In genomic region chr3:44845528-44846520, GRCh38 we compare ENCODE assay signal across 14 cellular contexts. TPM values are rescaled to one million over a fixed set of nuclear protein-coding genes. Genes with fewer than 3 reads are reported as not detected.
DNase-seq lines count a peak whose midpoint lies in the region; ATAC-seq and TF ChIP-seq lines count a peak whose summit lies in the region.
"Had no signal": no experiment of that assay in that cellular context is flagged by ENCODE, and none has a peak within 500 bp of the region (broad histone marks: within the 10 kb centered on the region; RNA-seq: fewer than 3 reads in every experiment).

No MANE protein-coding gene starts in this region.

- H3K9ac ChIP-seq in mesendoderm (ENCODE audit: low read length), result no peak overlapping the region

- H3K4me1 ChIP-seq in mesendoderm (ENCODE audit: control insufficient read depth, low read depth, low read length), result no peaks in the 10 kb centered on the region

- no peak overlapping the region for H2BK5ac ChIP-seq in mesendoderm (ENCODE audit: low read length)

- DNase-seq in Right ventricle myocardium inferior (ENCODE audit: missing footprints), result no peak
- DNase-seq in cardiac septum (ENCODE audit: low spot score), result no peak
- DNase-seq in fibroblast of pulmonary artery (ENCODE audit: low read depth), result peak; percentile 88
- peak; percentile 36 for DNase-seq in mesendoderm
- DNase-seq in activated CD4-positive, CD25-positive, alpha-beta regulatory T cell treated with anti-CD3 and anti-CD28 coated beads, Interleukin-2, amount 50 U/mL, for 72 hours, result no peak
- DNase-seq in NCI-H345 treated with DMSO at 0.1 percent for 48 hours (lab: John Stamatoyannopoulos, UW; ENCODE audit: unreplicated experiment), result no peak
- DNase-seq in HUDEP-2 (lab: John Stamatoyannopoulos, UW; ENCODE audit: unreplicated experiment in 76 of 76), result no peak
- DNase-seq: activated CD8-positive, alpha-beta T cell treated with anti-CD3 and anti-CD28 coated beads, Interleukin-2, amount 10 ng/mL, durations not matched to agents 7 days and 5 days; activated naive CD4-positive, alpha-beta T cell treated with anti-CD3 and anti-CD28 coated beads, Interleukin-2, amount 50 U/mL, for 16 hours; NCI-H446 treated with DMSO at 0.1 percent for 48 hours; T1000; transverse colon had no signal

- intact Hi-C loops in Right ventricle myocardium inferior (cut with DNase I) (no loop called here), cardiac septum (cut with DNase I) (no loop called here)

- H3K4me2 ChIP-seq in mesendoderm (ENCODE audit: low read length), result no peak overlapping the region

- H3K4ac ChIP-seq in mesendoderm (ENCODE audit: low read depth, low read length), result no peak overlapping the region

- H3K27ac ChIP-seq in mesendoderm (ENCODE audit: low read depth, low read length), result no peak overlapping the region

- H3K4me3 ChIP-seq in fibroblast of pulmonary artery (replicated peaks; ENCODE audit: low read depth, low read length) (no peak overlapping the region), mesendoderm (ENCODE audit: low read length) (no peak overlapping the region)
- H3K4me3 ChIP-seq: transverse colon had no signal

- H3K27me3 ChIP-seq in mesendoderm (ENCODE audit: insufficient read depth, low read length, poor library complexity), result no peaks in the 10 kb centered on the region
- H3K27me3 ChIP-seq: transverse colon had no signal

- H2BK120ac ChIP-seq in mesendoderm (ENCODE audit: low read depth, low read length), result no peak overlapping the region

- H3K18ac ChIP-seq in mesendoderm (ENCODE audit: low read length), result no peak overlapping the region

- no peak overlapping the region for H4K5ac ChIP-seq in mesendoderm (ENCODE audit: low read length)

- H2AK5ac ChIP-seq in mesendoderm (ENCODE audit: low read length), result no peak overlapping the region

- no peaks in the 10 kb centered on the region for H3K79me2 ChIP-seq in mesendoderm (ENCODE audit: control insufficient read depth, insufficient read depth, low read length)

- no peak overlapping the region for H2BK15ac ChIP-seq in mesendoderm (replicated peaks; ENCODE audit: low read depth)

- H3K36me3 ChIP-seq in mesendoderm (ENCODE audit: control insufficient read depth, insufficient read depth, low read length), result peaks cover 2% of the 10 kb centered on the region
- H3K36me3 ChIP-seq: transverse colon had no signal

- no peak overlapping the region for H3K23ac ChIP-seq in mesendoderm (ENCODE audit: low read length)

- H4K8ac ChIP-seq in mesendoderm (ENCODE audit: low read depth, low read length), result no peak overlapping the region

- ATAC-seq in Right ventricle myocardium inferior, result peak; percentile 97
- ATAC-seq in HG03097 (IDR thresholded peaks at IDR 0.05; ENCODE audit: low FRiP score, unreplicated experiment), result no peak
- ATAC-seq: activated CD8-positive, alpha-beta T cell treated with anti-CD3 and anti-CD28 coated beads, Interleukin-2, amount 10 ng/mL, durations not matched to agents 7 days and 5 days had no signal

- no peak overlapping the region for H3K56ac ChIP-seq in mesendoderm (ENCODE audit: low read length)

- TF ChIP-seq CTCF in fibroblast of pulmonary artery (IDR thresholded peaks at IDR 0.05; ENCODE audit: low read length, missing control alignments), result no peak

- no CpG with 5 or more reads among the region's 7 CpGs for WGBS in mesendoderm (ENCODE audit: extremely low coverage, insufficient coverage, low lambda C conversion rate)

- H3K79me1 ChIP-seq in mesendoderm (ENCODE audit: low read length), result no peaks in the 10 kb centered on the region

RNA-seq across cellular contexts. Expression of gene TMEM42, which starts 15.9 kb away (rescaled TPM):
- total RNA-seq in Right ventricle myocardium inferior, result 8.8 TPM
- 10.5 TPM for total RNA-seq in cardiac septum
- 5.6 TPM for polyA plus RNA-seq in mesendoderm (2013, experiment 1 of 2)
- 5.7 TPM for polyA plus RNA-seq in mesendoderm (2013, experiment 2 of 2)

RNA-seq across cellular contexts. Expression of gene TGM4, which starts 28.6 kb away (rescaled TPM):
- total RNA-seq in Right ventricle myocardium inferior, result not detected
- total RNA-seq in cardiac septum, result not detected
- polyA plus RNA-seq in mesendoderm (2013, experiment 1 of 2), result 0.31 TPM
- 0.28 TPM for polyA plus RNA-seq in mesendoderm (2013, experiment 2 of 2)
- total RNA-seq: activated CD8-positive, alpha-beta T cell treated with anti-CD3 and anti-CD28 coated beads, Interleukin-2, amount 10 ng/mL, durations not matched to agents 7 days and 5 days; myocyte; transverse colon had no signal

Comparison
In these comparisons a context has a peak if more than half of its experiments do, and no peak if none do; other contexts are left out.
1. DNase-seq: peak in fibroblast of pulmonary artery (single experiment) and mesendoderm (single experiment); none in Right ventricle myocardium inferior (single experiment), cardiac septum (single experiment), activated CD4-positive, CD25-positive, alpha-beta regulatory T cell treated with anti-CD3 and anti-CD28 coated beads, Interleukin-2, amount 50 U/mL, for 72 hours (single experiment), NCI-H345 treated with DMSO at 0.1 percent for 48 hours (single experiment) and HUDEP-2 (0 of 76).